ENCODE assay signal across 21 cellular contexts in genomic region chr19:33624586-33625153, GRCh38. TPM values are rescaled to one million over a fixed set of nuclear protein-coding genes. Genes with fewer than 3 reads are reported as not detected.
"Had no signal": no experiment of that assay in that cellular context is flagged by ENCODE, and none has a peak within 500 bp of the region (broad histone marks: within the 10 kb centered on the region; RNA-seq: fewer than 3 reads in every experiment).

No MANE protein-coding gene starts in this region.

- H3K27ac Mint-ChIP-seq: activated naive CD4-positive, alpha-beta T cell treated with anti-CD3 and anti-CD28 coated beads, Interleukin-2, amount 50 U/mL, for 24 hours; activated T-cell treated with anti-CD3 and anti-CD28 coated beads, Interleukin-2, amount 50 U/mL, for 72 hours; stimulated activated effector memory CD8-positive, alpha-beta T cell treated with anti-CD3 and anti-CD28 coated beads, Interleukin-12 subunit alpha, Interleukin-12 subunit beta, amount 100 ng/mL, for 72 hours had no signal

- H3K4me3 Mint-ChIP-seq: activated naive CD4-positive, alpha-beta T cell treated with anti-CD3 and anti-CD28 coated beads, Interleukin-2, amount 50 U/mL, for 24 hours; activated T-cell treated with anti-CD3 and anti-CD28 coated beads, Interleukin-2, amount 50 U/mL, for 72 hours; stimulated activated effector memory CD8-positive, alpha-beta T cell treated with anti-CD3 and anti-CD28 coated beads, Interleukin-12 subunit alpha, Interleukin-12 subunit beta, amount 100 ng/mL, for 72 hours had no signal

- H3K27ac ChIP-seq: ascending aorta, left ventricle myocardium inferior, stomach had no signal

- H3K36me3 Mint-ChIP-seq: activated naive CD4-positive, alpha-beta T cell treated with anti-CD3 and anti-CD28 coated beads, Interleukin-2, amount 50 U/mL, for 24 hours; stimulated activated effector memory CD8-positive, alpha-beta T cell treated with anti-CD3 and anti-CD28 coated beads, Interleukin-12 subunit alpha, Interleukin-12 subunit beta, amount 100 ng/mL, for 72 hours had no signal

- H3K9me3 ChIP-seq: ascending aorta, left ventricle myocardium inferior, stomach had no signal

- H3K4me1 Mint-ChIP-seq: activated naive CD4-positive, alpha-beta T cell treated with anti-CD3 and anti-CD28 coated beads, Interleukin-2, amount 50 U/mL, for 24 hours; stimulated activated effector memory CD8-positive, alpha-beta T cell treated with anti-CD3 and anti-CD28 coated beads, Interleukin-12 subunit alpha, Interleukin-12 subunit beta, amount 100 ng/mL, for 72 hours had no signal

- FAIRE-seq: bronchial epithelial cell, frontal cortex, kidney had no signal

- H3K9me3 Mint-ChIP-seq: activated naive CD4-positive, alpha-beta T cell treated with anti-CD3 and anti-CD28 coated beads, Interleukin-2, amount 50 U/mL, for 24 hours; activated T-cell treated with anti-CD3 and anti-CD28 coated beads, Interleukin-2, amount 50 U/mL, for 72 hours; stimulated activated effector memory CD8-positive, alpha-beta T cell treated with anti-CD3 and anti-CD28 coated beads, Interleukin-12 subunit alpha, Interleukin-12 subunit beta, amount 100 ng/mL, for 72 hours had no signal

- H3K4me3 ChIP-seq: ascending aorta, left ventricle myocardium inferior, smooth muscle cell, stomach had no signal

- ATAC-seq: activated T-cell treated with anti-CD3 and anti-CD28 coated beads, Interleukin-2, amount 50 U/mL, for 72 hours; sciatic nerve; stimulated activated effector memory CD8-positive, alpha-beta T cell treated with anti-CD3 and anti-CD28 coated beads, Interleukin-12 subunit alpha, Interleukin-12 subunit beta, amount 100 ng/mL, for 72 hours had no signal

- H3K4me2 ChIP-seq: smooth muscle cell had no signal

- DNase-seq: activated CD4-positive, alpha-beta T cell treated with anti-CD3 and anti-CD28 coated beads for 1 hour; activated gamma-delta T cell; activated T-cell treated with anti-CD3 and anti-CD28 coated beads, Interleukin-2, amount 50 U/mL, for 72 hours; cerebellar nuclear complex; cortex of kidney; head of caudate nucleus; kidney; left ventricle myocardium inferior; stimulated activated CD4-positive, alpha-beta T cell treated with anti-CD3 and anti-CD28 coated beads, Interleukin-4, amount 100 ng/mL, for 24 hours; stomach; T-helper 1 cell; T-helper 9 cell; trophoblast cell had no signal

- H3K36me3 ChIP-seq: ascending aorta, left ventricle myocardium inferior, stomach had no signal

RNA-seq across cellular contexts. Expression of gene CHST8, which starts 2.9 kb away (rescaled TPM):
- total RNA-seq: activated CD8-positive, alpha-beta memory T cell treated with anti-CD3 and anti-CD28 coated beads for 36 hours; activated T-cell treated with anti-CD3 and anti-CD28 coated beads, Interleukin-2, amount 50 U/mL, for 72 hours; ascending aorta; smooth muscle cell had no signal
